In the genomic region with DNA sequence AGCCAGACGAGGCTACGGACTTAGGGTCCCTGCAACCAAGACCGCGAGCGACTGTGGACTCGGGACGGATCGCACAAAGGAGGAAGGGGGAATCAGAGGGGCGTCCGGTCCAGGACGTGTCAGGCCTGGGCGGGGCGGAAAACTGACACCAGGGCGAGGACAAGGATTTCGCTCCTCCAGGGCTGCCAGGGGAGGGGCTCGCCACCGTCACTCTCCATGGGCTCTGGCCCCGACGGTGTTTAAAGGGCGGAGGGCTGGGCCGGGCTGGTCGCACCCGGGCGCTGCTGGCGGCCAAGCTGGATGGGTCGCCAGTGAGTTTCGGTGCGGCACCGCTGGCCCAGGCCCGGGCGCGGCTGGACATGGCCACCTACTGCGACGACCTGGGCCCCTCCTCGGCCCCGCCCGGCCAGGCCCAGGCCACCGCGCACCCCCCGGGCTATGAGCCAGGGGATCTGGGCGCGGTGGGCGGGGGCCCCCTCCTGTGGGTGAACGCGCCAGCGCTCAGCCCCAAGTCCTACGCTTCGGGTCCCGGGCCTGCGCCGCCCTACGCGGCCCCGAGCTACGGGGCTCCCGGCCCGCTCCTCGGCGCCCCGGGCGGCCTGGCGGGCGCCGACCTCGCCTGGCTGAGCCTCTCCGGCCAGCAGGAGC, we compare ENCODE assay signal across 21 cellular contexts. TPM values are rescaled to one million over a fixed set of nuclear protein-coding genes. Genes with fewer than 3 reads are reported as not detected.
DNase-seq lines count a peak whose midpoint lies in the region; ATAC-seq, FAIRE-seq and TF ChIP-seq lines count a peak whose summit lies in the region.
"Had no signal": no experiment of that assay in that cellular context is flagged by ENCODE, and none has a peak within 500 bp of the region (broad histone marks: within the 10 kb centered on the region; RNA-seq: fewer than 3 reads in every experiment).

A gene (plus strand): TSS at position 271 of the 648 bp plus-strand sequence. CDS start 89 bp downstream, at position 360.

- H3K9me3 Mint-ChIP-seq in natural killer cell treated with Interleukin-12 subunit alpha and Interleukin-12 subunit beta and Interleukin-15 and Interleukin-18, amount 100 ng/mL, for 72 hours = no peaks in the 10 kb centered on the region
- peaks cover 0 to 3% of the 10 kb centered on the region in 2 donors for H3K9me3 Mint-ChIP-seq in effector memory CD8-positive, alpha-beta T cell
- H3K9me3 Mint-ChIP-seq: activated T-helper 17 cell treated with anti-CD3 and anti-CD28 coated beads, Interleukin-2, amount 50 U/mL, for 72 hours; neural crest cell had no signal

- H3F3A ChIP-seq in smooth muscle cell (ENCODE audit: low read depth) = no peaks in the 10 kb centered on the region

- H3K36me3 ChIP-seq in HUES6 (ENCODE audit: control insufficient read depth, insufficient read depth, low read length) (no peaks in the 10 kb centered on the region), endothelial cell of umbilical vein (ENCODE audit: control insufficient read depth in 2 of 2, extremely low read depth in 1 of 2, insufficient read depth in 2 of 2, low read length in 2 of 2) (no peaks in the 10 kb centered on the region), smooth muscle cell (ENCODE audit: low read depth) (no peaks in the 10 kb centered on the region)
- H3K36me3 ChIP-seq: BLaER1 treated with 17β-estradiol and CSF1 and Interleukin-3, amounts not matched to agents 10 nM and 100 nM had no signal

- no peak for FAIRE-seq in endothelial cell of umbilical vein (lab: Jason Lieb, UNC)
- FAIRE-seq: TTC549 had no signal

- no peak for TF ChIP-seq POLR2A in endothelial cell of umbilical vein (IDR thresholded peaks at IDR 0.05; ENCODE audit: low read depth, low read length)

- no peak for DNase-seq in endothelial cell of umbilical vein (ENCODE audit: low read depth, low spot score)
- DNase-seq in left kidney (ENCODE audit: low read depth, low spot score) = peak; percentile 92
- no peak for DNase-seq in smooth muscle cell (lab: John Stamatoyannopoulos, UW; ENCODE audit: unreplicated experiment)
- DNase-seq in NCI-H1417 treated with DMSO at 0.1 percent for 48 hours (lab: John Stamatoyannopoulos, UW) = no peak
- DNase-seq in natural killer cell treated with Interleukin-12 subunit alpha and Interleukin-12 subunit beta and Interleukin-15 and Interleukin-18, amount 100 ng/mL, for 72 hours (ENCODE audit: low spot score) = no peak
- DNase-seq in effector memory CD8-positive, alpha-beta T cell = no peak
- DNase-seq: activated CD4-positive, alpha-beta T cell treated with anti-CD3 and anti-CD28 coated beads, Interleukin-2, amount 50 U/mL, for 4 hours; anterior cingulate cortex; DND-41; foreskin fibroblast; Karpas-422; NCI-H1436 treated with DMSO at 0.1 percent for 48 hours; NCI-H226; substantia nigra had no signal

- peaks cover 20 to 22% of the 10 kb centered on the region in 2 donors for H3K27me3 Mint-ChIP-seq in natural killer cell treated with Interleukin-12 subunit alpha and Interleukin-12 subunit beta and Interleukin-15 and Interleukin-18, amount 100 ng/mL, for 72 hours
- H3K27me3 Mint-ChIP-seq in effector memory CD8-positive, alpha-beta T cell = peaks cover 25 to 58% of the 10 kb centered on the region in 2 donors

- peak within 1 kb of the TSS; percentile 34 for H3K9ac ChIP-seq in HUES6 (ENCODE audit: low read length)
- no peak within 1 kb of the TSS for H3K9ac ChIP-seq in endothelial cell of umbilical vein (replicated peaks; ENCODE audit: extremely low read depth, insufficient read depth, low read length)
- H3K9ac ChIP-seq in smooth muscle cell (ENCODE audit: low read depth) = no peak within 1 kb of the TSS
- H3K9ac ChIP-seq: BLaER1 treated with 17β-estradiol and CSF1 and Interleukin-3, amounts not matched to agents 10 nM and 100 nM had no signal

- H3K4me2 ChIP-seq in endothelial cell of umbilical vein (ENCODE audit: insufficient read depth, low read length) = no peak within 1 kb of the TSS
- peak within 1 kb of the TSS; percentile 22 for H3K4me2 ChIP-seq in smooth muscle cell
- H3K4me2 ChIP-seq: BLaER1 treated with 17β-estradiol and CSF1 and Interleukin-3, amounts not matched to agents 10 nM and 100 nM had no signal

- H3K36me3 Mint-ChIP-seq in natural killer cell treated with Interleukin-12 subunit alpha and Interleukin-12 subunit beta and Interleukin-15 and Interleukin-18, amount 100 ng/mL, for 72 hours = peaks cover 5% of the 10 kb centered on the region
- H3K36me3 Mint-ChIP-seq in effector memory CD8-positive, alpha-beta T cell (ENCODE audit: insufficient read depth) = no peaks in the 10 kb centered on the region

- H3K4me1 ChIP-seq in HUES6 (ENCODE audit: control insufficient read depth, insufficient read depth, low read length) = peaks cover 16% of the 10 kb centered on the region
- H3K4me1 ChIP-seq in endothelial cell of umbilical vein (ENCODE audit: control insufficient read depth, extremely low read depth, insufficient read depth, low read length) = no peaks in the 10 kb centered on the region
- H3K4me1 ChIP-seq in smooth muscle cell (ENCODE audit: low read depth) = peaks cover 6% of the 10 kb centered on the region
- H3K4me1 ChIP-seq: BLaER1 treated with 17β-estradiol and CSF1 and Interleukin-3, amounts not matched to agents 10 nM and 100 nM had no signal

- CTCF ChIA-PET in endothelial cell of umbilical vein (lab: Charles Lee) = no interaction called here

- H3K27me3 ChIP-seq in HUES6 (ENCODE audit: control insufficient read depth, insufficient read depth, low read length) = peaks cover 96% of the 10 kb centered on the region
- peaks cover 35 to 52% of the 10 kb centered on the region in 2 experiments for H3K27me3 ChIP-seq in endothelial cell of umbilical vein (ENCODE audit: control insufficient read depth in 2 of 2, insufficient read depth in 2 of 2, low read length in 2 of 2)
- H3K27me3 ChIP-seq in smooth muscle cell (ENCODE audit: low read depth) = peaks cover 85% of the 10 kb centered on the region

- no peak for ATAC-seq in natural killer cell treated with Interleukin-12 subunit alpha and Interleukin-12 subunit beta and Interleukin-15 and Interleukin-18, amount 100 ng/mL, for 72 hours
- no peak for ATAC-seq in effector memory CD8-positive, alpha-beta T cell (replicated peaks)
- no peak for ATAC-seq in HG02938 (IDR thresholded peaks at IDR 0.05; ENCODE audit: unreplicated experiment)
- ATAC-seq: activated T-helper 17 cell treated with anti-CD3 and anti-CD28 coated beads, Interleukin-2, amount 50 U/mL, for 72 hours had no signal

- H3K27ac ChIP-seq in HUES6 (ENCODE audit: low read depth, low read length) = no peak within 1 kb of the TSS
- no peak within 1 kb of the TSS for H3K27ac ChIP-seq in endothelial cell of umbilical vein (ENCODE audit: insufficient read depth, low read depth, low read length)
- no peak within 1 kb of the TSS for H3K27ac ChIP-seq in smooth muscle cell (ENCODE audit: low read depth)
- H3K27ac ChIP-seq: BLaER1 treated with 17β-estradiol and CSF1 and Interleukin-3, amounts not matched to agents 10 nM and 100 nM had no signal

- no peaks in the 10 kb centered on the region for H4K20me1 ChIP-seq in endothelial cell of umbilical vein (replicated peaks; ENCODE audit: control insufficient read depth, extremely low read depth, insufficient read depth, low read length)
- no peaks in the 10 kb centered on the region for H4K20me1 ChIP-seq in smooth muscle cell (ENCODE audit: low read depth)
- H4K20me1 ChIP-seq: BLaER1 treated with 17β-estradiol and CSF1 and Interleukin-3, amounts not matched to agents 10 nM and 100 nM had no signal

- no peaks in the 10 kb centered on the region for H3K4me1 Mint-ChIP-seq in natural killer cell treated with Interleukin-12 subunit alpha and Interleukin-12 subunit beta and Interleukin-15 and Interleukin-18, amount 100 ng/mL, for 72 hours (ENCODE audit: low read depth in 2 of 2)
- no peaks in the 10 kb centered on the region for H3K4me1 Mint-ChIP-seq in effector memory CD8-positive, alpha-beta T cell (ENCODE audit: low read depth in 2 of 2)
- H3K4me1 Mint-ChIP-seq: activated T-helper 17 cell treated with anti-CD3 and anti-CD28 coated beads, Interleukin-2, amount 50 U/mL, for 72 hours; neural crest cell had no signal

- H3K4me3 Mint-ChIP-seq in natural killer cell treated with Interleukin-12 subunit alpha and Interleukin-12 subunit beta and Interleukin-15 and Interleukin-18, amount 100 ng/mL, for 72 hours = no peak within 1 kb of the TSS
- no peak within 1 kb of the TSS for H3K4me3 Mint-ChIP-seq in effector memory CD8-positive, alpha-beta T cell
- H3K4me3 Mint-ChIP-seq: activated T-helper 17 cell treated with anti-CD3 and anti-CD28 coated beads, Interleukin-2, amount 50 U/mL, for 72 hours; neural crest cell had no signal

- POLR2A ChIA-PET in endothelial cell of umbilical vein (lab: Charles Lee) = no interaction called here

- H3K79me2 ChIP-seq in endothelial cell of umbilical vein (ENCODE audit: control insufficient read depth, insufficient read depth, low read length) (no peaks in the 10 kb centered on the region), smooth muscle cell (ENCODE audit: low read depth) (no peaks in the 10 kb centered on the region)

- intact Hi-C loops in endothelial cell of umbilical vein (cut with micrococcal nuclease) = no loop called here

- H3K9me1 ChIP-seq in endothelial cell of umbilical vein (replicated peaks; ENCODE audit: control insufficient read depth, extremely low read depth, insufficient read depth, low read length) = no peaks in the 10 kb centered on the region

- no peak within 1 kb of the TSS for H3K27ac Mint-ChIP-seq in natural killer cell treated with Interleukin-12 subunit alpha and Interleukin-12 subunit beta and Interleukin-15 and Interleukin-18, amount 100 ng/mL, for 72 hours
- no peak within 1 kb of the TSS for H3K27ac Mint-ChIP-seq in effector memory CD8-positive, alpha-beta T cell
- H3K27ac Mint-ChIP-seq: activated T-helper 17 cell treated with anti-CD3 and anti-CD28 coated beads, Interleukin-2, amount 50 U/mL, for 72 hours had no signal

- TF ChIP-seq CTCF in endothelial cell of umbilical vein (IDR thresholded peaks at IDR 0.05; ENCODE audit: extremely low read depth in 1 of 2, insufficient read depth in 1 of 2, low read depth in 1 of 2, low read length in 2 of 2) (no peak), smooth muscle cell (IDR thresholded peaks at IDR 0.05; ENCODE audit: borderline replicate concordance, insufficient read depth, poor library complexity, severe bottlenecking) (no peak)

- no TSS peak for BruUV-seq in endothelial cell of umbilical vein (replicated peaks; lab: Mats Ljungman, UMichigan)

- peak within 1 kb of the TSS; percentile 72 for H3K4me3 ChIP-seq in HUES6 (ENCODE audit: low read depth, low read length)
- no peak within 1 kb of the TSS for H3K4me3 ChIP-seq in endothelial cell of umbilical vein (replicated peaks in 1 of 3; ENCODE audit: insufficient read depth in 1 of 3, low read depth in 1 of 3, low read length in 3 of 3)
- no peak within 1 kb of the TSS for H3K4me3 ChIP-seq in smooth muscle cell
- H3K4me3 ChIP-seq: BLaER1 treated with 17β-estradiol and CSF1 and Interleukin-3, amounts not matched to agents 10 nM and 100 nM had no signal

- H2AFZ ChIP-seq in endothelial cell of umbilical vein (ENCODE audit: low read depth, low read length) (no peak within 1 kb of the TSS), smooth muscle cell (ENCODE audit: low read depth) (no peak within 1 kb of the TSS)

- dilution Hi-C loops in endothelial cell of umbilical vein (cut with MboI; ENCODE audit: extremely low pct_ligation_motif_present, low sequenced_read_pairs) = no loop called here

- WGBS in smooth muscle cell (ENCODE audit: low lambda C conversion rate) = 3% methylated on average over 61 of the region's 66 CpGs

- no peaks in the 10 kb centered on the region for H3K9me3 ChIP-seq in HUES6 (ENCODE audit: control insufficient read depth, insufficient read depth, low read depth, low read length)
- no peaks in the 10 kb centered on the region for H3K9me3 ChIP-seq in endothelial cell of umbilical vein (replicated peaks; ENCODE audit: control insufficient read depth, insufficient read depth, low read length)
- H3K9me3 ChIP-seq in smooth muscle cell (replicated peaks; ENCODE audit: low read depth) = no peaks in the 10 kb centered on the region

RNA-seq across cellular contexts. Expression of the gene that starts here (rescaled TPM):
- total RNA-seq in endothelial cell of umbilical vein (not detected in 2 replicates), smooth muscle cell (not detected in 2 replicates)
- polyA plus RNA-seq in endothelial cell of umbilical vein (not detected in 2 replicates), smooth muscle cell (not detected in 2 replicates)
- polyA plus RNA-seq in endothelial cell of umbilical vein (2011; cell fraction: cytosol; rRNA removed) = not detected in 2 replicates
- polyA plus RNA-seq in endothelial cell of umbilical vein (2011; cell fraction: nucleus; rRNA removed) = not detected in 2 replicates
- not detected in 2 replicates for polyA plus RNA-seq in endothelial cell of umbilical vein (2012)
- not detected in 2 replicates for polyA minus RNA-seq in endothelial cell of umbilical vein
- not detected for polyA minus RNA-seq in endothelial cell of umbilical vein (2011; cell fraction: cytosol; rRNA and poly(A)+ RNA removed)
- not detected in 2 replicates for polyA minus RNA-seq in endothelial cell of umbilical vein (2011; cell fraction: nucleus; rRNA and poly(A)+ RNA removed)
- total RNA-seq in natural killer cell treated with Interleukin-12 subunit alpha and Interleukin-12 subunit beta and Interleukin-15 and Interleukin-18, amount 100 ng/mL, for 72 hours = not detected
- total RNA-seq: activated T-helper 17 cell treated with anti-CD3 and anti-CD28 coated beads, Interleukin-2, amount 50 U/mL, for 72 hours; dermis microvascular lymphatic vessel endothelial cell; neural crest cell had no signal
